Comparison of ENCODE assay signal across 29 cellular contexts in genomic region chr15:34362047-34362773, GRCh38. TPM values are rescaled to one million over a fixed set of nuclear protein-coding genes. Genes with fewer than 3 reads are reported as not detected.
DNase-seq lines count a peak whose midpoint lies in the region; ATAC-seq and TF ChIP-seq lines count a peak whose summit lies in the region.
"Had no signal": no experiment of that assay in that cellular context is flagged by ENCODE, and none has a peak within 500 bp of the region (broad histone marks: within the 10 kb centered on the region; RNA-seq: fewer than 3 reads in every experiment).

No MANE protein-coding gene starts in this region.

- CTCF ChIA-PET in activated CD4-positive, alpha-beta T cell treated with anti-CD3 and anti-CD28 coated beads, Interleukin-2, amount 10 ng/mL, durations not matched to agents 7 days and 5 days (lab: Charles Lee), result interaction anchor here (1.5 kb wide), 1 partner anchor 19 kb away, joined by 5 read pairs; the partner anchor contains the start of genes NOP10 and NUTM1
- CTCF ChIA-PET in T-cell (lab: Charles Lee), result interaction anchor here in 1 of 2 donors (0.5 to 0.7 kb wide), 2 partner anchors 20 to 121 kb away, joined by 3 to 7 read pairs; no protein-coding TSS in a partner anchor

- H3K4me3 ChIP-seq in esophagus squamous epithelium, result no peak overlapping the region
- H3K4me3 ChIP-seq: gastroesophageal sphincter, GM12878, left lung had no signal

- WGBS in esophagus squamous epithelium, 2 donors, result 64 to 74% methylated on average over 5 to 9 of the region's 10 CpGs

- POLR2A ChIA-PET in activated CD4-positive, alpha-beta T cell treated with anti-CD3 and anti-CD28 coated beads, Interleukin-2, amount 10 ng/mL, durations not matched to agents 7 days and 5 days (lab: Charles Lee), result no interaction called here
- POLR2A ChIA-PET in T-cell (lab: Charles Lee), result no interaction called here

- no peaks in the 10 kb centered on the region for H3K9me3 ChIP-seq in esophagus squamous epithelium
- H3K9me3 ChIP-seq: BE2C, gastroesophageal sphincter, left lung had no signal

- DNase-seq in activated CD4-positive, alpha-beta T cell treated with anti-CD3 and anti-CD28 coated beads, Interleukin-2, amount 10 ng/mL, durations not matched to agents 7 days and 5 days, result no peak
- DNase-seq in activated CD4-positive, alpha-beta T cell treated with anti-CD3 and anti-CD28 coated beads for 4 hours, result no peak
- no peak for DNase-seq in T-cell
- no peak for DNase-seq in esophagus squamous epithelium (lab: John Stamatoyannopoulos, UW)
- DNase-seq in stimulated activated CD4-positive, alpha-beta T cell treated with anti-CD3 and anti-CD28 coated beads, Interleukin-15, amount 100 ng/mL, for 24 hours, result no peak
- no peak for DNase-seq in cerebellum (ENCODE audit: low spot score)
- DNase-seq in stimulated activated CD4-positive, alpha-beta T cell treated with anti-CD3 and anti-CD28 coated beads, Interleukin-12 subunit alpha, Interleukin-12 subunit beta, amount 100 ng/mL, for 4 hours, result no peak
- DNase-seq: activated CD4-positive, alpha-beta T cell treated with anti-CD3 and anti-CD28 coated beads, Interleukin-2, amount 50 U/mL, for 48 hours; activated naive CD8-positive, alpha-beta T cell treated with anti-CD3 and anti-CD28 coated beads, Interleukin-2, amount 10 ng/mL, durations not matched to agents 7 days and 5 days; BE2C; erythroblast; GDM1; H7; left lung; NCI-H1436; NCI-H526 treated with DMSO at 0.1 percent for 48 hours; stimulated activated naive CD4-positive, alpha-beta T cell treated with Interleukin-2 at 50 U/mL for 16 hours; trophoblast cell had no signal

- no peaks in the 10 kb centered on the region for H3K27me3 ChIP-seq in esophagus squamous epithelium
- H3K27me3 ChIP-seq: BE2C, gastroesophageal sphincter, left lung had no signal

- H3K4me1 ChIP-seq in esophagus squamous epithelium, result peaks cover 8 to 77% (median 18%) of the 10 kb centered on the region in 3 donors
- H3K4me1 ChIP-seq: BE2C had no signal

- H3K36me3 ChIP-seq in esophagus squamous epithelium, result peaks cover 0 to 70% (median 12%) of the 10 kb centered on the region in 3 donors

- intact Hi-C loops in esophagus squamous epithelium (cut with DNase I), result loop anchor here (10.0 kb wide), 1 partner anchor 127 kb away; no protein-coding TSS in a partner anchor

- TF ChIP-seq CTCF in esophagus squamous epithelium (IDR thresholded peaks at IDR 0.05), result no peak

- H3K4me3 Mint-ChIP-seq in activated CD4-positive, alpha-beta T cell treated with anti-CD3 and anti-CD28 coated beads, Interleukin-2, amount 10 ng/mL, durations not matched to agents 7 days and 5 days, result no peak overlapping the region
- H3K4me3 Mint-ChIP-seq in T-cell, result no peak overlapping the region
- H3K4me3 Mint-ChIP-seq in stimulated activated memory B cell treated with anti-CD40 and anti-IgM and Interleukin-4, amounts not matched to agents 10 μg/mL and 1 μg/mL and 100 μg/mL, for 72 hours, result no peak overlapping the region
- H3K4me3 Mint-ChIP-seq: activated naive CD8-positive, alpha-beta T cell treated with anti-CD3 and anti-CD28 coated beads, Interleukin-2, amount 10 ng/mL, durations not matched to agents 7 days and 5 days had no signal

- ATAC-seq in T-cell (replicated peaks in 1 of 4), result no peak
- no peak for ATAC-seq in stimulated activated memory B cell treated with anti-CD40 and anti-IgM and Interleukin-4, amounts not matched to agents 10 μg/mL and 1 μg/mL and 100 μg/mL, for 72 hours
- ATAC-seq: gastroesophageal sphincter, GM12878, HepG2, left lung, Right ventricle myocardium inferior had no signal

- peak overlapping the region; percentile 76 for H3K27ac Mint-ChIP-seq in activated CD4-positive, alpha-beta T cell treated with anti-CD3 and anti-CD28 coated beads, Interleukin-2, amount 10 ng/mL, durations not matched to agents 7 days and 5 days
- H3K27ac Mint-ChIP-seq in T-cell, result peak overlapping the region; percentile 41 to 57
- peak overlapping the region; percentile 42 for H3K27ac Mint-ChIP-seq in stimulated activated memory B cell treated with anti-CD40 and anti-IgM and Interleukin-4, amounts not matched to agents 10 μg/mL and 1 μg/mL and 100 μg/mL, for 72 hours
- H3K27ac Mint-ChIP-seq: activated naive CD8-positive, alpha-beta T cell treated with anti-CD3 and anti-CD28 coated beads, Interleukin-2, amount 10 ng/mL, durations not matched to agents 7 days and 5 days had no signal

- no peak for TF ChIP-seq POLR2A in esophagus squamous epithelium (IDR thresholded peaks at IDR 0.05)

- H3K27ac ChIP-seq in esophagus squamous epithelium, result peak overlapping the region; percentile 26 to 74 (median 68)
- H3K27ac ChIP-seq: gastroesophageal sphincter, left lung, VCaP had no signal

- H3K36me3 Mint-ChIP-seq in activated CD4-positive, alpha-beta T cell treated with anti-CD3 and anti-CD28 coated beads, Interleukin-2, amount 10 ng/mL, durations not matched to agents 7 days and 5 days (ENCODE audit: low read depth), result peaks cover 49% of the 10 kb centered on the region
- H3K36me3 Mint-ChIP-seq in T-cell, result peaks cover 37% of the 10 kb centered on the region
- peaks cover 48% of the 10 kb centered on the region for H3K36me3 Mint-ChIP-seq in stimulated activated memory B cell treated with anti-CD40 and anti-IgM and Interleukin-4, amounts not matched to agents 10 μg/mL and 1 μg/mL and 100 μg/mL, for 72 hours

- H3K27me3 Mint-ChIP-seq in activated CD4-positive, alpha-beta T cell treated with anti-CD3 and anti-CD28 coated beads, Interleukin-2, amount 10 ng/mL, durations not matched to agents 7 days and 5 days, result no peaks in the 10 kb centered on the region
- no peaks in the 10 kb centered on the region for H3K27me3 Mint-ChIP-seq in T-cell
- H3K27me3 Mint-ChIP-seq in stimulated activated memory B cell treated with anti-CD40 and anti-IgM and Interleukin-4, amounts not matched to agents 10 μg/mL and 1 μg/mL and 100 μg/mL, for 72 hours, result no peaks in the 10 kb centered on the region
- H3K27me3 Mint-ChIP-seq: activated naive CD8-positive, alpha-beta T cell treated with anti-CD3 and anti-CD28 coated beads, Interleukin-2, amount 10 ng/mL, durations not matched to agents 7 days and 5 days; brain had no signal

- H3K4me1 Mint-ChIP-seq in activated CD4-positive, alpha-beta T cell treated with anti-CD3 and anti-CD28 coated beads, Interleukin-2, amount 10 ng/mL, durations not matched to agents 7 days and 5 days, result peaks cover 38% of the 10 kb centered on the region
- peaks cover 19 to 33% (median 26%) of the 10 kb centered on the region in 3 donors for H3K4me1 Mint-ChIP-seq in T-cell
- peaks cover 11% of the 10 kb centered on the region for H3K4me1 Mint-ChIP-seq in stimulated activated memory B cell treated with anti-CD40 and anti-IgM and Interleukin-4, amounts not matched to agents 10 μg/mL and 1 μg/mL and 100 μg/mL, for 72 hours

- H3K9me3 Mint-ChIP-seq in activated CD4-positive, alpha-beta T cell treated with anti-CD3 and anti-CD28 coated beads, Interleukin-2, amount 10 ng/mL, durations not matched to agents 7 days and 5 days, result no peaks in the 10 kb centered on the region
- H3K9me3 Mint-ChIP-seq in T-cell, result no peaks in the 10 kb centered on the region
- H3K9me3 Mint-ChIP-seq in stimulated activated memory B cell treated with anti-CD40 and anti-IgM and Interleukin-4, amounts not matched to agents 10 μg/mL and 1 μg/mL and 100 μg/mL, for 72 hours, result no peaks in the 10 kb centered on the region
- H3K9me3 Mint-ChIP-seq: activated naive CD8-positive, alpha-beta T cell treated with anti-CD3 and anti-CD28 coated beads, Interleukin-2, amount 10 ng/mL, durations not matched to agents 7 days and 5 days; brain had no signal

RNA-seq across cellular contexts. Expression of gene LPCAT4, which starts 4.8 kb away (rescaled TPM):
- total RNA-seq in activated CD4-positive, alpha-beta T cell treated with anti-CD3 and anti-CD28 coated beads, Interleukin-2, amount 10 ng/mL, durations not matched to agents 7 days and 5 days, result 100 to 1,000 TPM in 1 of 2 experiments, 10 to 100 TPM in 1; 98.2 to 101 TPM
- total RNA-seq in T-cell, result 100 to 1,000 TPM in 1 of 5 donors, 10 to 100 TPM in 4; 60.8 to 115 (median 91.1) TPM
- total RNA-seq in esophagus squamous epithelium, result 10 to 100 TPM; 11.8 to 40.2 (median 32.6) TPM
- 26.2 TPM for total RNA-seq in cerebellum

RNA-seq across cellular contexts. Expression of gene NUTM1, which starts 19.1 kb away (rescaled TPM):
- not detected for total RNA-seq in activated CD4-positive, alpha-beta T cell treated with anti-CD3 and anti-CD28 coated beads, Interleukin-2, amount 10 ng/mL, durations not matched to agents 7 days and 5 days
- not detected for total RNA-seq in T-cell
- not detected for total RNA-seq in esophagus squamous epithelium
- total RNA-seq in cerebellum, result not detected
- total RNA-seq: A172; activated naive CD8-positive, alpha-beta T cell treated with anti-CD3 and anti-CD28 coated beads, Interleukin-2, amount 10 ng/mL, durations not matched to agents 7 days and 5 days; HepG2; left lung; M059J; omental fat pad; right cardiac atrium; Right ventricle myocardium inferior had no signal

RNA-seq across cellular contexts. Expression of gene NOP10, which starts 19.3 kb away (rescaled TPM):
- 100 to 1,000 TPM; 162 to 207 TPM for total RNA-seq in activated CD4-positive, alpha-beta T cell treated with anti-CD3 and anti-CD28 coated beads, Interleukin-2, amount 10 ng/mL, durations not matched to agents 7 days and 5 days
- total RNA-seq in T-cell (10 to 100 TPM; 38.2 to 88.9 (median 68.8) TPM), esophagus squamous epithelium (100 to 1,000 TPM; 132 to 213 (median 176) TPM), cerebellum (61.4 TPM)

RNA-seq across cellular contexts. Expression of gene SLC12A6, which starts 24.6 kb away (rescaled TPM):
- total RNA-seq in activated CD4-positive, alpha-beta T cell treated with anti-CD3 and anti-CD28 coated beads, Interleukin-2, amount 10 ng/mL, durations not matched to agents 7 days and 5 days, result 10 to 100 TPM; 32.7 to 36.7 TPM
- total RNA-seq in T-cell (100 to 1,000 TPM in 1 of 5 donors, 10 to 100 TPM in 4; 71.2 to 103 (median 77.8) TPM), esophagus squamous epithelium (10 to 100 TPM; 33.0 to 70.3 (median 49.5) TPM), cerebellum (46.1 TPM)
